In genomic region chr12:114457620-114458019, GRCh38 we compare ENCODE assay signal across 29 cellular contexts. TPM values are rescaled to one million over a fixed set of nuclear protein-coding genes. Genes with fewer than 3 reads are reported as not detected.
"Had no signal": no experiment of that assay in that cellular context is flagged by ENCODE, and none has a peak within 500 bp of the region (broad histone marks: within the 10 kb centered on the region; RNA-seq: fewer than 3 reads in every experiment).

No MANE protein-coding gene starts in this region.

- DNase-seq: stimulated activated CD4-positive, alpha-beta T cell treated with anti-CD3 and anti-CD28 coated beads, Interleukin-2, amount 100 ng/mL, for 48 hours; stimulated activated CD4-positive, alpha-beta T cell treated with anti-CD3 and anti-CD28 coated beads, Interleukin-4, amount 100 ng/mL, for 1 hour; stimulated activated CD4-positive, alpha-beta T cell treated with anti-CD3 and anti-CD28 coated beads, Interleukin-4, amount 100 ng/mL, for 24 hours; stimulated activated CD4-positive, alpha-beta T cell treated with anti-CD3 and anti-CD28 coated beads, Interleukin-4, amount 100 ng/mL, for 4 hours; stimulated activated CD8-positive, alpha-beta memory T cell treated with anti-CD3 and anti-CD28 coated beads, Interleukin-4, amount 100 ng/mL, for 48 hours; stimulated activated naive B cell treated with anti-CD40 and anti-IgM and Interleukin-4, amounts not matched to agents 10 μg/mL and 1 μg/mL and 100 μg/mL, for 72 hours; stimulated activated naive CD4-positive, alpha-beta T cell; stimulated activated naive CD4-positive, alpha-beta T cell treated with Interleukin-2 at 50 U/mL for 16 hours; stimulated activated naive CD8-positive, alpha-beta T cell treated with anti-CD3 and anti-CD28 coated beads, Interleukin-15, amount 100 ng/mL, for 72 hours; stimulated activated naive CD8-positive, alpha-beta T cell treated with anti-CD3 and anti-CD28 coated beads, Interleukin-15, Interleukin-2, amounts not matched to agents 100 U/mL and 50 U/mL, for 24 hours; stomach; substantia nigra; testis; thyroid gland; tibial artery; transverse colon; trophoblast cell; upper lobe of left lung; upper lobe of right lung; uterus had no signal

- H3K4me3 ChIP-seq: stomach, suprapubic skin, testis, thoracic aorta, thyroid gland, tibial artery, tibial nerve, transverse colon, upper lobe of left lung, upper lobe of right lung, uterus, vagina had no signal

- H3K36me3 Mint-ChIP-seq: stimulated activated effector memory CD8-positive, alpha-beta T cell treated with anti-CD3 and anti-CD28 coated beads, Interleukin-12 subunit alpha, Interleukin-12 subunit beta, amount 100 ng/mL, for 72 hours; stimulated activated memory B cell treated with anti-CD40 and anti-IgM and Interleukin-4, amounts not matched to agents 10 μg/mL and 1 μg/mL and 100 μg/mL, for 72 hours; stimulated activated naive B cell treated with anti-CD40 and anti-IgM and Interleukin-4, amounts not matched to agents 10 μg/mL and 1 μg/mL and 100 μg/mL, for 72 hours; type B pancreatic cell had no signal

- H3K36me3 ChIP-seq: stomach, suprapubic skin, thoracic aorta, thyroid gland, tibial artery, tibial nerve, transverse colon, upper lobe of left lung, upper lobe of right lung, uterus, vagina had no signal

- H3K4me3 Mint-ChIP-seq: stimulated activated effector memory CD8-positive, alpha-beta T cell treated with anti-CD3 and anti-CD28 coated beads, Interleukin-12 subunit alpha, Interleukin-12 subunit beta, amount 100 ng/mL, for 72 hours; stimulated activated memory B cell treated with anti-CD40 and anti-IgM and Interleukin-4, amounts not matched to agents 10 μg/mL and 1 μg/mL and 100 μg/mL, for 72 hours; stimulated activated naive B cell treated with anti-CD40 and anti-IgM and Interleukin-4, amounts not matched to agents 10 μg/mL and 1 μg/mL and 100 μg/mL, for 72 hours; stimulated activated naive CD8-positive, alpha-beta T cell treated with anti-CD3 and anti-CD28 coated beads, Interleukin-15, amount 100 ng/mL, for 72 hours; stimulated activated naive CD8-positive, alpha-beta T cell treated with anti-CD3 and anti-CD28 coated beads, Interleukin-15, Interleukin-2, amounts not matched to agents 100 ng/mL and 50 ng/mL, for 24 hours; type B pancreatic cell had no signal

- H3K4me1 Mint-ChIP-seq: stimulated activated effector memory CD8-positive, alpha-beta T cell treated with anti-CD3 and anti-CD28 coated beads, Interleukin-12 subunit alpha, Interleukin-12 subunit beta, amount 100 ng/mL, for 72 hours; stimulated activated memory B cell treated with anti-CD40 and anti-IgM and Interleukin-4, amounts not matched to agents 10 μg/mL and 1 μg/mL and 100 μg/mL, for 72 hours; stimulated activated naive B cell treated with anti-CD40 and anti-IgM and Interleukin-4, amounts not matched to agents 10 μg/mL and 1 μg/mL and 100 μg/mL, for 72 hours; stimulated activated naive CD8-positive, alpha-beta T cell treated with anti-CD3 and anti-CD28 coated beads, Interleukin-15, amount 100 ng/mL, for 72 hours had no signal

- ATAC-seq: stimulated activated effector memory CD8-positive, alpha-beta T cell treated with anti-CD3 and anti-CD28 coated beads, Interleukin-12 subunit alpha, Interleukin-12 subunit beta, amount 100 ng/mL, for 72 hours; stimulated activated memory B cell treated with anti-CD40 and anti-IgM and Interleukin-4, amounts not matched to agents 10 μg/mL and 1 μg/mL and 100 μg/mL, for 72 hours; stimulated activated naive B cell treated with anti-CD40 and anti-IgM and Interleukin-4, amounts not matched to agents 10 μg/mL and 1 μg/mL and 100 μg/mL, for 72 hours; stimulated activated naive CD8-positive, alpha-beta T cell treated with anti-CD3 and anti-CD28 coated beads, Interleukin-15, amount 100 ng/mL, for 72 hours; stimulated activated naive CD8-positive, alpha-beta T cell treated with anti-CD3 and anti-CD28 coated beads, Interleukin-15, Interleukin-2, amounts not matched to agents 100 U/mL and 50 U/mL, for 24 hours; upper lobe of right lung had no signal

- H3K4me1 ChIP-seq: stomach, suprapubic skin, testis, thyroid gland, tibial artery, tibial nerve, transverse colon, upper lobe of left lung, upper lobe of right lung, uterus, vagina had no signal

- H3K27me3 ChIP-seq: testis, thyroid gland, upper lobe of left lung, uterus, vagina had no signal

- H3K27ac ChIP-seq: stomach, suprapubic skin, testis, thoracic aorta, thyroid gland, tibial artery, tibial nerve, transverse colon, upper lobe of left lung, upper lobe of right lung, uterus, vagina had no signal

- H3K27ac Mint-ChIP-seq: stimulated activated effector memory CD8-positive, alpha-beta T cell treated with anti-CD3 and anti-CD28 coated beads, Interleukin-12 subunit alpha, Interleukin-12 subunit beta, amount 100 ng/mL, for 72 hours; stimulated activated memory B cell treated with anti-CD40 and anti-IgM and Interleukin-4, amounts not matched to agents 10 μg/mL and 1 μg/mL and 100 μg/mL, for 72 hours; stimulated activated naive B cell treated with anti-CD40 and anti-IgM and Interleukin-4, amounts not matched to agents 10 μg/mL and 1 μg/mL and 100 μg/mL, for 72 hours; stimulated activated naive CD8-positive, alpha-beta T cell treated with anti-CD3 and anti-CD28 coated beads, Interleukin-15, Interleukin-2, amounts not matched to agents 100 ng/mL and 50 ng/mL, for 24 hours; type B pancreatic cell had no signal

- H3K9me3 ChIP-seq: stomach, suprapubic skin, testis, thoracic aorta, thyroid gland, tibial artery, transverse colon, upper lobe of left lung, upper lobe of right lung, uterus, vagina had no signal

- H3K9me3 Mint-ChIP-seq: stimulated activated effector memory CD8-positive, alpha-beta T cell treated with anti-CD3 and anti-CD28 coated beads, Interleukin-12 subunit alpha, Interleukin-12 subunit beta, amount 100 ng/mL, for 72 hours; stimulated activated naive CD8-positive, alpha-beta T cell treated with anti-CD3 and anti-CD28 coated beads, Interleukin-15, Interleukin-2, amounts not matched to agents 100 ng/mL and 50 ng/mL, for 24 hours; type B pancreatic cell had no signal

RNA-seq across cellular contexts. Expression of gene TBX5, which starts 51.7 kb away (rescaled TPM):
- total RNA-seq: stomach, temporal lobe, tibial nerve, transverse colon, uterus, vagina had no signal
